In genomic region chr4:106240699-106241098, GRCh38 we compare ENCODE assay signal across 34 cellular contexts.
"Had no signal": no experiment of that assay in that cellular context is flagged by ENCODE, and none has a peak within 500 bp of the region (broad histone marks: within the 10 kb centered on the region; RNA-seq: fewer than 3 reads in every experiment).

No MANE protein-coding gene starts in this region.

- DNase-seq: Karpas-422, Kasumi-1, MG63, MM.1S, MV-4-11, NCI-H1048, NCI-H1092, NCI-H1092 treated with DMSO at 0.1 percent for 48 hours, NCI-H1105, NCI-H1105 treated with DMSO at 0.1 percent for 48 hours, NCI-H1417, NCI-H1417 treated with DMSO at 0.1 percent for 48 hours, NCI-H1436, NCI-H1436 treated with DMSO at 0.1 percent for 48 hours, NCI-H146, NCI-H1694, NCI-H1694 treated with DMSO at 0.1 percent for 48 hours, NCI-H187, NCI-H187 treated with DMSO at 0.1 percent for 48 hours, NCI-H1930, NCI-H2029, NCI-H2029 treated with DMSO at 0.1 percent for 48 hours, NCI-H2081, NCI-H2081 treated with DMSO at 0.1 percent for 48 hours, NCI-H2107, NCI-H2171, NCI-H2171 treated with DMSO at 0.1 percent for 48 hours, NCI-H2227 treated with DMSO at 0.1 percent for 48 hours, NCI-H226, NCI-H345, NCI-H446, NCI-H446 treated with DMSO at 0.1 percent for 48 hours, NCI-H510A, NCI-H510A treated with DMSO at 0.1 percent for 48 hours had no signal

- H3K27me3 ChIP-seq: MG63 had no signal

- H3K4me3 ChIP-seq: MG63 had no signal

- H3K9me3 ChIP-seq: MG63 had no signal
